8 cellular contexts compared by ENCODE assay signal in the genomic region with DNA sequence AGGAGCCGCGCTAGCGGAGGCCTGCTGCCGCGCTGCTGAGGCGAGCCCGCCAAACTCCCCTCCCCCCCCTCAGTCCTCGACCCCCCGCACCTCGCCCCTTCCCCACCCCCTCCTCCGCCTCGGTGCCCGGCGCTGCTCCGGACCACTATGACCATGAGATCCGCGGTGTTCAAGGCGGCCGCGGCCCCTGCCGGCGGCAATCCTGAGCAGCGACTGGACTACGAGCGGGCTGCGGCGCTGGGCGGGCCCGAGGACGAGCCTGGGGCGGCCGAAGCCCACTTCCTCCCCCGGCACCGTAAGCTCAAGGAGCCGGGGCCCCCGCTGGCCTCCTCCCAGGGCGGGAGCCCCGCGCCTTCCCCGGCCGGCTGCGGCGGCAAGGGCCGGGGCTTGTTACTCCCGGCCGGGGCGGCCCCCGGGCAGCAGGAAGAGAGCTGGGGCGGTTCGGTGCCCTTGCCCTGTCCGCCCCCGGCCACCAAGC. TPM values are rescaled to one million over a fixed set of nuclear protein-coding genes. Genes with fewer than 3 reads are reported as not detected.
A peak's percentile ranks its signal among the peaks of the same experiment; 100 is the strongest.
DNase-seq lines count a peak whose midpoint lies in the region; ATAC-seq and TF ChIP-seq lines count a peak whose summit lies in the region.

No MANE protein-coding gene starts in this region.

- peak overlapping the region; percentile 77 for H3K14ac ChIP-seq in neuronal stem cell (ENCODE audit: low read length)

- POLR2A ChIA-PET in activated B cell treated with CpG ODN at 0.5 μM for 24 hours (lab: Charles Lee), result interaction anchor here (0.6 to 5.6 kb wide), 18 partner anchors 9 to 195 kb away, joined by 3 to 87 read pairs (median 5); a partner anchor contains a TSS

- peak overlapping the region; percentile 73 for H3K4me3 Mint-ChIP-seq in activated B cell treated with CpG ODN at 0.5 μM for 24 hours

- WGBS in neuronal stem cell (ENCODE audit: extremely low coverage in 2 of 2, insufficient read length in 2 of 2, insufficient replicate concordance in 1 of 2), 2 donors, result no CpG with 5 or more reads among the region's 52 CpGs

- peak overlapping the region; percentile 92 for H2BK120ac ChIP-seq in neuronal stem cell (ENCODE audit: low read depth, low read length)

- H3K4me1 ChIP-seq in neuronal stem cell (ENCODE audit: control insufficient read depth in 2 of 2, insufficient read depth in 1 of 2, low read depth in 1 of 2, low read length in 2 of 2), result peaks cover 6 to 8% of the 10 kb centered on the region in 2 donors

- no peaks in the 10 kb centered on the region for H3K9me3 ChIP-seq in neuronal stem cell (replicated peaks in 1 of 2; ENCODE audit: control insufficient read depth in 2 of 2, insufficient read depth in 1 of 2, low read depth in 1 of 2, low read length in 2 of 2)

- H3K27me3 Mint-ChIP-seq in activated B cell treated with CpG ODN at 0.5 μM for 24 hours, result no peaks in the 10 kb centered on the region

- peaks cover 39% of the 10 kb centered on the region for H3K4me1 Mint-ChIP-seq in activated B cell treated with CpG ODN at 0.5 μM for 24 hours

- peaks cover 10% of the 10 kb centered on the region for H3K79me1 ChIP-seq in neuronal stem cell (ENCODE audit: low read depth, low read length)

- H3K4me3 ChIP-seq in fibroblast of villous mesenchyme (ENCODE audit: low read depth, low read length) (peak overlapping the region; percentile 92), neuronal stem cell (ENCODE audit: low read length in 2 of 2) (peak overlapping the region; percentile 78 to 93)

- no peak overlapping the region for H4K8ac ChIP-seq in neuronal stem cell (ENCODE audit: low read depth, low read length)

- H4K91ac ChIP-seq in neuronal stem cell (ENCODE audit: low read depth, low read length, poor library complexity), result no peak overlapping the region

- TF ChIP-seq CTCF in activated B cell treated with CpG ODN at 0.5 μM for 24 hours (IDR thresholded peaks at IDR 0.05), result no peak
- peak; percentile 23 for TF ChIP-seq CTCF in fibroblast of villous mesenchyme (IDR thresholded peaks at IDR 0.05; ENCODE audit: insufficient read depth, low read depth, low read length)

- H3K27me3 ChIP-seq in neuronal stem cell (ENCODE audit: control insufficient read depth in 3 of 3, insufficient read depth in 3 of 3, low read depth in 1 of 3, low read length in 3 of 3), result no peaks in the 10 kb centered on the region

- peak overlapping the region; percentile 89 for H3K4me2 ChIP-seq in neuronal stem cell (ENCODE audit: insufficient read depth, low read length, poor library complexity, severe bottlenecking)

- H3K23ac ChIP-seq in neuronal stem cell (ENCODE audit: low read depth, low read length, poor library complexity), result peak overlapping the region; percentile 87

- H3K9me3 Mint-ChIP-seq in activated B cell treated with CpG ODN at 0.5 μM for 24 hours, result no peaks in the 10 kb centered on the region

- peak overlapping the region; percentile 56 for H3K4ac ChIP-seq in neuronal stem cell (ENCODE audit: low read length)

- H2BK15ac ChIP-seq in neuronal stem cell (ENCODE audit: low read length), result peak overlapping the region; percentile 85

- peak overlapping the region; percentile 92 for H2AK5ac ChIP-seq in neuronal stem cell (ENCODE audit: low read depth, low read length)

- H2AFZ ChIP-seq in neuronal stem cell (ENCODE audit: low read length), result peak overlapping the region; percentile 53

- H3K9ac ChIP-seq in neuronal stem cell (ENCODE audit: low read depth, low read length, poor library complexity), result peak overlapping the region; percentile 99

- H3K36me3 Mint-ChIP-seq in activated B cell treated with CpG ODN at 0.5 μM for 24 hours (ENCODE audit: low read depth), result peaks cover 25% of the 10 kb centered on the region

- peak; percentile 37 for ATAC-seq in HG03175 (IDR thresholded peaks at IDR 0.05; ENCODE audit: unreplicated experiment)
- peak; percentile 43 for ATAC-seq in activated B cell treated with CpG ODN at 0.5 μM for 24 hours (ENCODE audit: low read depth)

- H3K18ac ChIP-seq in neuronal stem cell (ENCODE audit: low read length), result peak overlapping the region; percentile 98

- no peak overlapping the region for H2BK12ac ChIP-seq in neuronal stem cell (ENCODE audit: low read length)

- peaks cover 10 to 38% of the 10 kb centered on the region in 2 donors for H3K36me3 ChIP-seq in neuronal stem cell (replicated peaks in 1 of 2; ENCODE audit: control insufficient read depth in 2 of 2, insufficient read depth in 2 of 2, low read length in 2 of 2)

- CTCF ChIA-PET in activated B cell treated with CpG ODN at 0.5 μM for 24 hours (lab: Charles Lee), result interaction anchor here (0.6 to 3.5 kb wide), 6 partner anchors 10 to 95 kb away, joined by 3 to 48 read pairs (median 4); a partner anchor contains a TSS

- peak; percentile 46 for DNase-seq in stimulated activated CD4-positive, alpha-beta T cell treated with anti-CD3 and anti-CD28 coated beads, Interleukin-15, amount 100 ng/mL, for 24 hours
- no peak for DNase-seq in stimulated activated CD4-positive, alpha-beta T cell treated with anti-CD3 and anti-CD28 coated beads, Interleukin-12 subunit alpha, Interleukin-12 subunit beta, amount 100 ng/mL, for 4 hours
- DNase-seq in activated B cell treated with CpG ODN at 0.5 μM for 24 hours, result peak; percentile 62
- peak; percentile 52 for DNase-seq in fibroblast of villous mesenchyme (ENCODE audit: low read depth)
- DNase-seq in neuronal stem cell (ENCODE audit: low spot score), result no peak
- DNase-seq in central memory CD4-positive, alpha-beta T cell, result no peak
- DNase-seq in stimulated activated CD4-positive, alpha-beta T cell treated with anti-CD3 and anti-CD28 coated beads, Interleukin-4, amount 100 ng/mL, for 24 hours, result no peak

- peak overlapping the region; percentile 99 for H2BK5ac ChIP-seq in neuronal stem cell (ENCODE audit: low read length)

- peak overlapping the region; percentile 99 for H3K27ac ChIP-seq in neuronal stem cell (replicated peaks; ENCODE audit: low read length)

- intact Hi-C loops in activated B cell treated with CpG ODN at 0.5 μM for 24 hours (cut with micrococcal nuclease), result loop anchor here (1.0 to 5.0 kb wide), 3 partner anchors 9 to 455 kb away; a partner anchor contains a TSS

- no peak overlapping the region for H3K27ac Mint-ChIP-seq in activated B cell treated with CpG ODN at 0.5 μM for 24 hours

RNA-seq across cellular contexts. Expression of a gene that starts 0.7 kb away (rescaled TPM):
- total RNA-seq in activated B cell treated with CpG ODN at 0.5 μM for 24 hours (84.5 and 101 TPM in 2 replicates), fibroblast of villous mesenchyme (64.4 and 73.0 TPM in 2 replicates)
- 106 TPM for polyA plus RNA-seq in neuronal stem cell (2013, experiment 1 of 2)
- 110 TPM for polyA plus RNA-seq in neuronal stem cell (2013, experiment 2 of 2)

RNA-seq across cellular contexts. Expression of a gene that starts 17.8 kb away (rescaled TPM):
- total RNA-seq in activated B cell treated with CpG ODN at 0.5 μM for 24 hours (110 and 119 TPM in 2 replicates), fibroblast of villous mesenchyme (42.5 and 51.8 TPM in 2 replicates)
- polyA plus RNA-seq in neuronal stem cell (2013, experiment 1 of 2), result 70.7 TPM
- 70.5 TPM for polyA plus RNA-seq in neuronal stem cell (2013, experiment 2 of 2)

RNA-seq across cellular contexts. Expression of a gene that starts 22.1 kb away (rescaled TPM):
- total RNA-seq in activated B cell treated with CpG ODN at 0.5 μM for 24 hours (5.5 and 6.1 TPM in 2 replicates), fibroblast of villous mesenchyme (1.7 and 2.3 TPM in 2 replicates)
- 5.0 TPM for polyA plus RNA-seq in neuronal stem cell (2013, experiment 1 of 2)
- polyA plus RNA-seq in neuronal stem cell (2013, experiment 2 of 2), result 4.8 TPM

RNA-seq across cellular contexts. Expression of a gene that starts 54.8 kb away (rescaled TPM):
- 4.9 and 7.0 TPM in 2 replicates for total RNA-seq in activated B cell treated with CpG ODN at 0.5 μM for 24 hours
- 2.2 and 2.6 TPM in 2 replicates for total RNA-seq in fibroblast of villous mesenchyme
- polyA plus RNA-seq in neuronal stem cell (2013, experiment 1 of 2), result 9.5 TPM
- 9.7 TPM for polyA plus RNA-seq in neuronal stem cell (2013, experiment 2 of 2)

RNA-seq across cellular contexts. Expression of a gene that starts 59.7 kb away (rescaled TPM):
- total RNA-seq in activated B cell treated with CpG ODN at 0.5 μM for 24 hours (5.4 and 5.9 TPM in 2 replicates), fibroblast of villous mesenchyme (19.0 and 27.2 TPM in 2 replicates)
- 13.2 TPM for polyA plus RNA-seq in neuronal stem cell (2013, experiment 1 of 2)
- polyA plus RNA-seq in neuronal stem cell (2013, experiment 2 of 2), result 13.2 TPM

Comparison
In these comparisons a context has a peak if more than half of its experiments do, and no peak if none do; other contexts are left out.
1. DNase-seq: peak in stimulated activated CD4-positive, alpha-beta T cell treated with anti-CD3 and anti-CD28 coated beads, Interleukin-15, amount 100 ng/mL, for 24 hours (single experiment), activated B cell treated with CpG ODN at 0.5 μM for 24 hours (single experiment) and fibroblast of villous mesenchyme (single experiment); none in stimulated activated CD4-positive, alpha-beta T cell treated with anti-CD3 and anti-CD28 coated beads, Interleukin-12 subunit alpha, Interleukin-12 subunit beta, amount 100 ng/mL, for 4 hours (single experiment), neuronal stem cell (single experiment), central memory CD4-positive, alpha-beta T cell (single experiment) and stimulated activated CD4-positive, alpha-beta T cell treated with anti-CD3 and anti-CD28 coated beads, Interleukin-4, amount 100 ng/mL, for 24 hours (single experiment).